In genomic region chr5:72557147-72557501, GRCh38 we compare ENCODE assay signal across 9 cellular contexts. TPM values are rescaled to one million over a fixed set of nuclear protein-coding genes. Genes with fewer than 3 reads are reported as not detected.
DNase-seq lines count a peak whose midpoint lies in the region; ATAC-seq and TF ChIP-seq lines count a peak whose summit lies in the region.
"Had no signal": no experiment of that assay in that cellular context is flagged by ENCODE, and none has a peak within 500 bp of the region (broad histone marks: within the 10 kb centered on the region; RNA-seq: fewer than 3 reads in every experiment).

No MANE protein-coding gene starts in this region.

- in situ Hi-C loops in G401 (cut with HindIII; ENCODE audit: low sequenced_read_pairs): no loop called here

- H3K27me3 Mint-ChIP-seq in central memory CD8-positive, alpha-beta T cell: peaks cover 77% of the 10 kb centered on the region
- peaks cover 27 to 47% of the 10 kb centered on the region in 2 donors for H3K27me3 Mint-ChIP-seq in natural killer cell treated with Interleukin-12 subunit alpha and Interleukin-12 subunit beta and Interleukin-15 and Interleukin-18, amount 100 ng/mL, for 72 hours

- H3K4me3 Mint-ChIP-seq in central memory CD8-positive, alpha-beta T cell: peak overlapping the region; percentile 60
- peak overlapping the region; percentile 67 for H3K4me3 Mint-ChIP-seq in natural killer cell treated with Interleukin-12 subunit alpha and Interleukin-12 subunit beta and Interleukin-15 and Interleukin-18, amount 100 ng/mL, for 72 hours

- H3K4me3 ChIP-seq in AG09309 (ENCODE audit: control insufficient read depth, low read depth, low read length) (peak overlapping the region; percentile 32; the same call in 1 of the 2 replicates), HFF-Myc (replicated peaks; ENCODE audit: low read depth, low read length) (peak overlapping the region; percentile 12; the same call in 1 of the 2 replicates)

- no peaks in the 10 kb centered on the region for H3K9me3 Mint-ChIP-seq in central memory CD8-positive, alpha-beta T cell
- H3K9me3 Mint-ChIP-seq in natural killer cell treated with Interleukin-12 subunit alpha and Interleukin-12 subunit beta and Interleukin-15 and Interleukin-18, amount 100 ng/mL, for 72 hours: no peaks in the 10 kb centered on the region

- DNase-seq in AG09309 (ENCODE audit: low read depth): no peak
- no peak for DNase-seq in HFF-Myc (ENCODE audit: extremely low read depth, low read depth)
- no peak for DNase-seq in central memory CD8-positive, alpha-beta T cell (ENCODE audit: low spot score in 2 of 2)
- DNase-seq in natural killer cell treated with Interleukin-12 subunit alpha and Interleukin-12 subunit beta and Interleukin-15 and Interleukin-18, amount 100 ng/mL, for 72 hours (ENCODE audit: low spot score): no peak
- no peak for DNase-seq in epidermal melanocyte (ENCODE audit: insufficient read length, low spot score)
- DNase-seq in G401 (ENCODE audit: low spot score): no peak
- DNase-seq in OCI-M1 (lab: John Stamatoyannopoulos, UW): no peak
- DNase-seq in dedifferentiated amniotic fluid mesenchymal stem cell (ENCODE audit: extremely low spot score): no peak
- DNase-seq: NCI-H1105 had no signal

- ATAC-seq in central memory CD8-positive, alpha-beta T cell (replicated peaks; ENCODE audit: extremely low read depth, poor library complexity, severe bottlenecking): peak; percentile 14
- ATAC-seq in natural killer cell treated with Interleukin-12 subunit alpha and Interleukin-12 subunit beta and Interleukin-15 and Interleukin-18, amount 100 ng/mL, for 72 hours: peak in 1 of 2 donors; percentile 37

- H3K27ac Mint-ChIP-seq in central memory CD8-positive, alpha-beta T cell (ENCODE audit: low read depth): no peak overlapping the region
- H3K27ac Mint-ChIP-seq in natural killer cell treated with Interleukin-12 subunit alpha and Interleukin-12 subunit beta and Interleukin-15 and Interleukin-18, amount 100 ng/mL, for 72 hours: no peak overlapping the region

- H3K4me1 Mint-ChIP-seq in central memory CD8-positive, alpha-beta T cell: peaks cover 12% of the 10 kb centered on the region
- H3K4me1 Mint-ChIP-seq in natural killer cell treated with Interleukin-12 subunit alpha and Interleukin-12 subunit beta and Interleukin-15 and Interleukin-18, amount 100 ng/mL, for 72 hours (ENCODE audit: low read depth in 2 of 2): peaks cover 9 to 12% of the 10 kb centered on the region in 2 donors

- TF ChIP-seq CTCF in AG09309 (IDR thresholded peaks at IDR 0.05; ENCODE audit: control insufficient read depth, insufficient read depth, low read depth, low read length, missing control alignments) (no peak), HFF-Myc (IDR thresholded peaks at IDR 0.05; ENCODE audit: low read depth, low read length, missing control alignments) (no peak)

- H3K36me3 Mint-ChIP-seq in central memory CD8-positive, alpha-beta T cell (ENCODE audit: insufficient read depth): peaks cover 3% of the 10 kb centered on the region
- no peaks in the 10 kb centered on the region for H3K36me3 Mint-ChIP-seq in natural killer cell treated with Interleukin-12 subunit alpha and Interleukin-12 subunit beta and Interleukin-15 and Interleukin-18, amount 100 ng/mL, for 72 hours

RNA-seq across cellular contexts. Expression of gene ZNF366, which starts 49.9 kb away (rescaled TPM):
- not detected for total RNA-seq in natural killer cell treated with Interleukin-12 subunit alpha and Interleukin-12 subunit beta and Interleukin-15 and Interleukin-18, amount 100 ng/mL, for 72 hours
- not detected in 2 replicates for total RNA-seq in G401 (2014; rRNA removed; shearing (Covaris generic))
